ENCODE assay signal across 8 cellular contexts in the genomic region with DNA sequence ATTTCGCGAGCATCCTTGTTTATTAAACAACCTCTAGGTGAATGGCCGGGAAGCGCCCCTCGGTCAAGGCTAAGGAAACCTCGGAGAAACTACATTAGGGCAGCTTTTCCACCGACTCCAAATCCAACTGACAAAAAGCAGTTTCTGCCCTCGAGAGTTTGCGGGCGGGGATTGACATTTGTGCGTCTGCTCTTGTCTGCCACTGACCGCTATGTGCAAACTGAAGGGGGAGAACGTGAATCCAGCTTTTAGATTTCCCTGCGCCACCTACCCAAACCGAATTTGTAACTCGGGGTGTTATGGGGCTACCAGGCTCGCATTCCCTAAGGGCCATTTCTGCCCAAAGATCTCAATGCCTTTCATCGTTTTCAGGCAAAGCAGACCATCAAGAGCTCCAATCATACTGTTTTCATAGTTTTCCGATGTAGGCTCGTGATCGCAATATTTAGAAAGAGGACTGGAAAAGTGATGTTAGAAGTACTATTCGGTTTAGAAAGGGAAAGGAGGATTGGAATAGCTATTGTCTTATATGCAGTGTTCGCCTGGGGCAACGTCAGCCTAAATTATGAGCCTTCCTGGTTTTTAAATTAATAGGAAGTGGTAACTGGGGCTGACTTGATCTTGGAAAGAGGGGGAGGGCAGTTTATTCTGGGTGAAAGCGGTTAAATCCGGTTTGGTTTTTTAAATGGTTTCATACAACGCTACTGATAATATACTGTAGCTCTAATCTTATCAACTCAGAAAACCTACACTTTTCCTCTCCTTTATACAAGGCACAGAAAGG. TPM values are rescaled to one million over a fixed set of nuclear protein-coding genes. Genes with fewer than 3 reads are reported as not detected.
DNase-seq lines count a peak whose midpoint lies in the region; ATAC-seq, FAIRE-seq and TF ChIP-seq lines count a peak whose summit lies in the region.

No MANE protein-coding gene starts in this region.

- ATAC-seq in aorta (ENCODE audit: low FRiP score) (no peak), GM19397 (IDR thresholded peaks at IDR 0.05; ENCODE audit: unreplicated experiment) (no peak)

- H3K36me3 ChIP-seq in cardiac muscle cell (no peaks in the 10 kb centered on the region), ectodermal cell (ENCODE audit: control insufficient read depth, insufficient read depth, low read length) (no peaks in the 10 kb centered on the region), mucosa of stomach (ENCODE audit: control insufficient read depth, insufficient read depth, low read length) (no peaks in the 10 kb centered on the region), aorta (ENCODE audit: control insufficient read depth in 1 of 2, insufficient read depth in 2 of 2, low read length in 1 of 2) (no peaks in the 10 kb centered on the region)

- H3K4me3 ChIP-seq in cardiac muscle cell (peak overlapping the region; percentile 22), ectodermal cell (ENCODE audit: insufficient read depth, low read depth, low read length) (peak overlapping the region; percentile 45), mucosa of stomach (ENCODE audit: low read length) (no peak overlapping the region), aorta (ENCODE audit: low read length in 2 of 2) (peak overlapping the region; percentile 50 to 63)

- 31 to 32% methylated on average over 26 to 27 of the region's 27 CpGs for WGBS in ectodermal cell, 2 experiments
- WGBS in aorta, 2 donors = 25 to 31% methylated on average over 27 of the region's 27 CpGs

- no peak for FAIRE-seq in GM12892 (lab: Jason Lieb, UNC)

- TF ChIP-seq CTCF in cardiac muscle cell (IDR thresholded peaks at IDR 0.05; ENCODE audit: low read depth, low read length) = no peak

- H3K9me3 ChIP-seq in cardiac muscle cell (ENCODE audit: low read depth) (no peaks in the 10 kb centered on the region), ectodermal cell (ENCODE audit: control insufficient read depth, low read length) (no peaks in the 10 kb centered on the region), mucosa of stomach (ENCODE audit: control insufficient read depth, low read length) (no peaks in the 10 kb centered on the region), aorta (ENCODE audit: control insufficient read depth, low read length) (no peaks in the 10 kb centered on the region)

- H3K27ac ChIP-seq in cardiac muscle cell (no peak overlapping the region), ectodermal cell (ENCODE audit: insufficient read depth, low read depth, low read length, poor library complexity, severe bottlenecking) (no peak overlapping the region), aorta (ENCODE audit: low read depth in 1 of 2, low read length in 2 of 2) (no peak overlapping the region)

- no peaks in the 10 kb centered on the region for H3K4me1 ChIP-seq in cardiac muscle cell (ENCODE audit: low read depth)
- H3K4me1 ChIP-seq in ectodermal cell (ENCODE audit: control insufficient read depth, insufficient read depth, low read length) = peaks cover 17% of the 10 kb centered on the region
- H3K4me1 ChIP-seq in mucosa of stomach (ENCODE audit: control insufficient read depth, insufficient read depth, low read length) = no peaks in the 10 kb centered on the region
- no peaks in the 10 kb centered on the region for H3K4me1 ChIP-seq in aorta (ENCODE audit: control insufficient read depth in 1 of 2, insufficient read depth in 2 of 2, low read length in 2 of 2)

- no peak for TF ChIP-seq POLR2A in GM12892 (IDR thresholded peaks at IDR 0.05; ENCODE audit: low read depth, low read length)

- peak overlapping the region; percentile 18 for H3K9ac ChIP-seq in mucosa of stomach (ENCODE audit: low read length)

- DNase-seq in cardiac muscle cell (ENCODE audit: low read depth in 1 of 2, low spot score in 1 of 2) (peak in 1 of 2 donors; percentile 41), cardiac septum (ENCODE audit: low spot score) (no peak), aorta (no peak), GM12892 (ENCODE audit: insufficient read length) (no peak)
- DNase-seq in stimulated activated CD4-positive, alpha-beta T cell treated with anti-CD3 and anti-CD28 coated beads, Interleukin-4, amount 100 ng/mL, for 1 hour = no peak

- intact Hi-C loops in cardiac septum (cut with DNase I) (no loop called here), aorta (cut with DNase I) (no loop called here)

- H3K27me3 ChIP-seq in cardiac muscle cell (peaks cover 59% of the 10 kb centered on the region), ectodermal cell (ENCODE audit: control insufficient read depth, insufficient read depth, low read length, poor library complexity, severe bottlenecking) (peaks cover 23% of the 10 kb centered on the region), mucosa of stomach (ENCODE audit: control insufficient read depth, insufficient read depth, low read length) (peaks cover 32% of the 10 kb centered on the region), aorta (ENCODE audit: control insufficient read depth in 1 of 2, insufficient read depth in 2 of 2, low read length in 1 of 2) (no peaks in the 10 kb centered on the region)

RNA-seq across cellular contexts. Expression of a gene that starts 45.4 kb away (rescaled TPM):
- 19.2 and 45.3 TPM in 2 replicates for total RNA-seq in cardiac muscle cell
- polyA plus RNA-seq in cardiac muscle cell = 17.8 and 22.4 TPM in 2 replicates
- total RNA-seq in cardiac septum = 3.5 TPM
- polyA plus RNA-seq in ectodermal cell (2013, experiment 1 of 4) = 182 TPM
- 190 TPM for polyA plus RNA-seq in ectodermal cell (2013, experiment 2 of 4)
- polyA plus RNA-seq in ectodermal cell (2013, experiment 3 of 4) = 109 TPM
- 121 TPM for polyA plus RNA-seq in ectodermal cell (2013, experiment 4 of 4)
- 10 to 100 TPM; 27.7 to 47.3 TPM for total RNA-seq in aorta
- 10 to 100 TPM in 1 of 2 donors, 1 to 10 TPM in 1; 3.8 to 15.9 TPM for polyA plus RNA-seq in aorta
- 60.5 TPM for polyA plus RNA-seq in GM12892 (2012; ENCODE audit: missing spikeins)
